13 cellular contexts compared by ENCODE assay signal in the genomic region with DNA sequence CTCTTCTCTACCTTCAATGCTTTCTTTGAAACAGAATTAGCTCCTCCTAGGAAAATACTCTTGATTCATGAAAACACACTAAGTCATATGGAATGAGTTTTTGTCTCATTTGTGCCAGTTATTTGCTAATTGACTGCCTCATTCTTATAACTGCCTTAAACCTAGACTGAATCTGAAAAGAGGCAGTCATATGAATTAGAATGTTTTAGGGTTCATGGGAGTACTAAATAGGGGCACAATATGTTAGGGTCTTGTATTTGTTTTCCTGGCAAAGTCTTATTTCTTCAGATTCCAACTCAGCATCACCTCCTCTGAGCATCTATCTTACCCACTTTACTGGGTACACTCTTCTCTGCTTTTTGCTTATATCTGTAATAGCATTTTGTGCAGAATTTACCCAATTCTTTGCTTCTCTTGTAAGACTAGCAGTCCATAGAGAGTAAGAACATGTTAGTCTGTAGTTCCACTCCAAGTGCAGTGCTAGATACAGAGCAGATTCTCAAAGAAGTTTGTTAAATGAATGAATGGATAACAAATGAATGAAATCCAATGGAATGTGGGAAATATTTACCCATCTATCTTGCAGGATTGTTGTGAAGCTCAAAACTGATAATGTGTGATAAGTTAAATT. TPM values are rescaled to one million over a fixed set of nuclear protein-coding genes. Genes with fewer than 3 reads are reported as not detected.
"Had no signal": no experiment of that assay in that cellular context is flagged by ENCODE, and none has a peak within 500 bp of the region (broad histone marks: within the 10 kb centered on the region; RNA-seq: fewer than 3 reads in every experiment).

No MANE protein-coding gene starts in this region.

- H3K36me3 ChIP-seq: ovary had no signal

- DNase-seq: activated CD4-positive, alpha-beta T cell treated with anti-CD3 and anti-CD28 coated beads, Interleukin-2, amount 50 U/mL, for 4 hours; activated CD4-positive, CD25-positive, alpha-beta regulatory T cell treated with anti-CD3 and anti-CD28 coated beads, Interleukin-2, amount 50 U/mL, for 72 hours; activated CD8-positive, alpha-beta memory T cell treated with anti-CD3 and anti-CD28 coated beads, Interleukin-2, amount 10 ng/mL, durations not matched to agents 7 days and 5 days; activated effector memory CD4-positive, alpha-beta T cell treated with anti-CD3 and anti-CD28 coated beads, Interleukin-2, amount 50 U/mL, for 16 hours; activated naive CD8-positive, alpha-beta T cell treated with anti-CD3 and anti-CD28 coated beads for 36 hours; activated T-cell treated with anti-CD3 and anti-CD28 coated beads, Interleukin-2, amount 50 U/mL, for 24 hours; anterior cingulate cortex; ovary had no signal

- H3K4me3 ChIP-seq: ovary, skin epidermis had no signal

- H3K9me3 ChIP-seq: ovary had no signal

- H3K27me3 ChIP-seq: ovary had no signal

- FAIRE-seq: bronchial epithelial cell, frontal cortex, urothelium cell line had no signal

- H3K27ac ChIP-seq: ovary had no signal

- ATAC-seq: activated CD8-positive, alpha-beta memory T cell treated with anti-CD3 and anti-CD28 coated beads, Interleukin-2, amount 10 ng/mL, durations not matched to agents 7 days and 5 days had no signal

RNA-seq across cellular contexts. Expression of a gene that starts 43.9 kb away (rescaled TPM):
- total RNA-seq: activated CD8-positive, alpha-beta memory T cell treated with anti-CD3 and anti-CD28 coated beads, Interleukin-2, amount 10 ng/mL, durations not matched to agents 7 days and 5 days; activated naive CD8-positive, alpha-beta T cell treated with anti-CD3 and anti-CD28 coated beads for 36 hours had no signal
- polyA plus RNA-seq: neural cell had no signal
